In the genomic region with DNA sequence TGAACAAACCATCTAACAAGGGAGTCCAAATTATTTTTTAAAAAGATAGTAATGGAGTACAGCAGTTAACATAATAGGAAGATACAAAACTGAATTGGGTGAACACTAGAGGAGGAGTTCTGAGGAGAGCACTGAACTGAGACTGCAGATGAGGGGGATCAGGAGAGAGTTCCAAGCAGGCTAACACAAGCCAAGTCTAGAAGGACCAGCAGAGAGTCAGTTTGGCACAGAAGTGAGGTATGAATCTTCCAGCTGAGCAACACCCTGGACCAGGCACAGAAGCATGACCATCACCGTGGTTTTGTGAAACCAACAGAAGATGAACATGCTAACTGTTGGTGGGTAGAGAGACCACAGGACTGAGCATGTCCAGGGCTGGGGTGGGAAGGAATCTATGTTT, we compare ENCODE assay signal across 25 cellular contexts. TPM values are rescaled to one million over a fixed set of nuclear protein-coding genes. Genes with fewer than 3 reads are reported as not detected.
A peak's percentile ranks its signal among the peaks of the same experiment; 100 is the strongest.
DNase-seq lines count a peak whose midpoint lies in the region; ATAC-seq, FAIRE-seq and TF ChIP-seq lines count a peak whose summit lies in the region.
"Had no signal": no experiment of that assay in that cellular context is flagged by ENCODE, and none has a peak within 500 bp of the region (broad histone marks: within the 10 kb centered on the region; RNA-seq: fewer than 3 reads in every experiment).

No MANE protein-coding gene starts in this region.

- intact Hi-C loops in testis (cut with DNase I; ENCODE audit: low total_unique reads) = no loop called here

- H3K9me3 ChIP-seq in gastroesophageal sphincter (no peaks in the 10 kb centered on the region), testis (no peaks in the 10 kb centered on the region)
- H3K9me3 ChIP-seq: A549 had no signal

- H3K27ac ChIP-seq in gastroesophageal sphincter (peak overlapping the region in 3 of 4 donors; percentile 25 to 67 (median 56)), rectal smooth muscle tissue (ENCODE audit: low read depth, low read length) (peak overlapping the region; percentile 59), testis (peak overlapping the region; percentile 19 to 23)
- H3K27ac ChIP-seq: A549, RWPE1, SK-N-MC had no signal

- H3K4me3 ChIP-seq in bronchial epithelial cell (ENCODE audit: low read depth, low read length) (no peak overlapping the region), gastroesophageal sphincter (no peak overlapping the region), rectal smooth muscle tissue (ENCODE audit: low read length) (no peak overlapping the region), testis (no peak overlapping the region)
- H3K4me3 ChIP-seq: A549, SK-N-MC had no signal

- TF ChIP-seq POLR2A in gastroesophageal sphincter (IDR thresholded peaks at IDR 0.05) (no peak), testis (IDR thresholded peaks at IDR 0.05) (no peak)

- TF ChIP-seq EP300 in gastroesophageal sphincter (IDR thresholded peaks at IDR 0.05) = no peak

- no peaks in the 10 kb centered on the region for H3K4me1 ChIP-seq in gastroesophageal sphincter
- H3K4me1 ChIP-seq in rectal smooth muscle tissue (ENCODE audit: control insufficient read depth, insufficient read depth, low read length) = no peaks in the 10 kb centered on the region
- H3K4me1 ChIP-seq in testis = no peaks in the 10 kb centered on the region
- H3K4me1 ChIP-seq: A549 had no signal

- no peaks in the 10 kb centered on the region for H3K36me3 ChIP-seq in bronchial epithelial cell (ENCODE audit: control insufficient read depth, insufficient read depth, low read length)
- no peaks in the 10 kb centered on the region for H3K36me3 ChIP-seq in gastroesophageal sphincter
- no peaks in the 10 kb centered on the region for H3K36me3 ChIP-seq in rectal smooth muscle tissue (ENCODE audit: control insufficient read depth, insufficient read depth, low read length)
- no peaks in the 10 kb centered on the region for H3K36me3 ChIP-seq in testis (ENCODE audit: low read depth, missing control alignments)

- no peak for TF ChIP-seq CTCF in bronchial epithelial cell (IDR thresholded peaks at IDR 0.05; ENCODE audit: insufficient read depth, low read length, severe bottlenecking)
- TF ChIP-seq CTCF in gastroesophageal sphincter (IDR thresholded peaks at IDR 0.05) = no peak
- TF ChIP-seq CTCF in testis (IDR thresholded peaks at IDR 0.05) = no peak

- ATAC-seq in gastroesophageal sphincter = no peak
- ATAC-seq: A549 had no signal

- DNase-seq in bronchial epithelial cell (ENCODE audit: low read depth) = no peak
- DNase-seq in testis = no peak
- no peak for DNase-seq in stimulated activated naive CD4-positive, alpha-beta T cell (lab: John Stamatoyannopoulos, UW)
- no peak for DNase-seq in ACHN
- no peak for DNase-seq in DMS153 (lab: John Stamatoyannopoulos, UW)
- DNase-seq: C1 segment of cervical spinal cord; CD4-positive, alpha-beta memory T cell; COR-L47; DMS79; EL; GF-D8; NCI-H1048; NCI-H1417; NCI-H1694 treated with DMSO at 0.1 percent for 48 hours; NCI-H2081; NCI-H226; NCI-H510A; NCI-H69; SIG-M5 had no signal

- in situ Hi-C loops in ACHN (cut with HindIII; ENCODE audit: low pct_ligation_motif_present, low pct_unique_long_range_greater_than_20kb, low sequenced_read_pairs) = no loop called here

- H3K27me3 ChIP-seq in bronchial epithelial cell (ENCODE audit: control insufficient read depth, insufficient read depth, low read length) (no peaks in the 10 kb centered on the region), gastroesophageal sphincter (no peaks in the 10 kb centered on the region), rectal smooth muscle tissue (ENCODE audit: control insufficient read depth, insufficient read depth, low read length) (no peaks in the 10 kb centered on the region), testis (no peaks in the 10 kb centered on the region)

- peak; percentile 55 for FAIRE-seq in bronchial epithelial cell (lab: Jason Lieb, UNC)
- FAIRE-seq: A549, GM12891 had no signal

- WGBS in gastroesophageal sphincter (ENCODE audit: low coverage in 1 of 2), 2 donors = 67 to 69% methylated on average over 1 of the region's 1 CpG
- 50 to 62% methylated on average over 1 of the region's 1 CpG for WGBS in testis, 2 donors

- H3K9ac ChIP-seq in rectal smooth muscle tissue (ENCODE audit: low read length) = no peak overlapping the region

RNA-seq across cellular contexts. Expression of a gene that starts 30.8 kb away (rescaled TPM):
- total RNA-seq in bronchial epithelial cell (0.26 and 1.0 TPM in 2 replicates), gastroesophageal sphincter (10 to 100 TPM; 13.5 to 23.0 (median 19.1) TPM), testis (1 to 10 TPM; 6.7 to 8.2 TPM)
- polyA plus RNA-seq in testis (ENCODE audit: insufficient read depth, low read depth, low replicate concordance) = 4.2 TPM
- total RNA-seq: CD4-positive, alpha-beta memory T cell had no signal
